ENCODE assay signal across 8 cellular contexts in genomic region chr12:43676183-43676813, GRCh38.
DNase-seq lines count a peak whose midpoint lies in the region; ATAC-seq, FAIRE-seq and TF ChIP-seq lines count a peak whose summit lies in the region.

No MANE protein-coding gene starts in this region.

- H3K27ac Mint-ChIP-seq in CD14-positive monocyte: no peak overlapping the region

- no peak for FAIRE-seq in urothelium cell line (lab: Jason Lieb, UNC)
- no peak for FAIRE-seq in frontal cortex (lab: Jason Lieb, UNC)

- no peaks in the 10 kb centered on the region for H3K36me3 ChIP-seq in esophagus muscularis mucosa

- H3K27ac ChIP-seq in esophagus muscularis mucosa (replicated peaks in 1 of 4): no peak overlapping the region

- H3K4me1 Mint-ChIP-seq in CD14-positive monocyte: no peaks in the 10 kb centered on the region

- H3K4me3 ChIP-seq in NB4 (ENCODE audit: low read depth, low read length) (no peak overlapping the region), epithelial cell of proximal tubule (ENCODE audit: low read depth, low read length) (no peak overlapping the region), esophagus muscularis mucosa (no peak overlapping the region)

- WGBS in esophagus muscularis mucosa: 72% methylated on average over 5 of the region's 5 CpGs

- TF ChIP-seq CTCF in CD14-positive monocyte (IDR thresholded peaks at IDR 0.05): peak; percentile 64
- peak; percentile 89 for TF ChIP-seq CTCF in NB4 (IDR thresholded peaks at IDR 0.05; ENCODE audit: low read depth, low read length)
- TF ChIP-seq CTCF in epithelial cell of proximal tubule (conservative IDR thresholded peaks at IDR 0.05; ENCODE audit: low read depth, low read length): peak; percentile 72
- peak in 1 of 3 experiments; percentile 27 for TF ChIP-seq CTCF in esophagus muscularis mucosa (IDR thresholded peaks at IDR 0.05)

- TF ChIP-seq EP300 in esophagus muscularis mucosa (IDR thresholded peaks at IDR 0.05): no peak

- DNase-seq in CD14-positive monocyte (ENCODE audit: low spot score) (no peak), NB4 (ENCODE audit: low read depth) (peak; percentile 72), epithelial cell of proximal tubule (ENCODE audit: low read depth) (no peak), urothelium cell line (ENCODE audit: low spot score) (peak; percentile 11), esophagus muscularis mucosa (ENCODE audit: extremely low spot score) (no peak), frontal cortex (ENCODE audit: low spot score in 2 of 2) (no peak)

- peaks cover 3 to 8% (median 6%) of the 10 kb centered on the region in 3 donors for H3K27me3 Mint-ChIP-seq in CD14-positive monocyte (ENCODE audit: low read depth in 3 of 3)

- ATAC-seq in GM18517 (IDR thresholded peaks at IDR 0.05; ENCODE audit: unreplicated experiment) (peak; percentile 95), HG02763 (IDR thresholded peaks at IDR 0.05; ENCODE audit: unreplicated experiment) (peak; percentile 85)

- H3K27me3 ChIP-seq in esophagus muscularis mucosa: no peaks in the 10 kb centered on the region

- no peaks in the 10 kb centered on the region for H3K4me1 ChIP-seq in esophagus muscularis mucosa

- peaks cover 0 to 2% (median 0%) of the 10 kb centered on the region in 7 donors for H3K9me3 Mint-ChIP-seq in CD14-positive monocyte

- intact Hi-C loops in CD14-positive monocyte (cut with micrococcal nuclease) (no loop called here), esophagus muscularis mucosa (cut with DNase I) (no loop called here)

- H3K36me3 Mint-ChIP-seq in CD14-positive monocyte: no peaks in the 10 kb centered on the region

- peaks cover 0 to 3% (median 0%) of the 10 kb centered on the region in 4 donors for H3K9me3 ChIP-seq in esophagus muscularis mucosa

- H3K4me3 Mint-ChIP-seq in CD14-positive monocyte: no peak overlapping the region

- TF ChIP-seq POLR2A in NB4 (IDR thresholded peaks at IDR 0.05; ENCODE audit: extremely low read depth, insufficient read length): no peak
- TF ChIP-seq POLR2A in esophagus muscularis mucosa (IDR thresholded peaks at IDR 0.05; ENCODE audit: low read depth): no peak

Comparison
In these comparisons a context has a peak if more than half of its experiments do, and no peak if none do; other contexts are left out.
1. DNase-seq: peak in NB4 (single experiment) and urothelium cell line (single experiment); none in CD14-positive monocyte (single experiment), epithelial cell of proximal tubule (single experiment), esophagus muscularis mucosa (single experiment) and frontal cortex (0 of 2).